In the genomic region with DNA sequence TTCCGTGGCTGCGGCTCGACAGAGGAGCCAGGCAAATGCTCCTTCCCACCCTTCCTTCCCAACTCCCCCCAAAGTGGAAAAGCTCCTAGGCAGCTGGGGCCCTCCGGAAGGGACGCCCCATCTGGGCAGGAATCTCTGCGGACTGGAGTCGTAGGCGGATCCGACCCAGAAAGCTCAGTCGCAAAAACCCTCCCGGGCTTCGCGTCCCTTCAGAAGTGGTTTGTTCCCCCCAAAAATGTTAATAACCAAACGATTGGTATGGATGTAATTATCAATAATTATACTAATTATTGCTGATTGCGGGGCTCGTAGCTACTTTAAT, we compare ENCODE assay signal across 9 cellular contexts. TPM values are rescaled to one million over a fixed set of nuclear protein-coding genes. Genes with fewer than 3 reads are reported as not detected.
A peak's percentile ranks its signal among the peaks of the same experiment; 100 is the strongest.
DNase-seq lines count a peak whose midpoint lies in the region; ATAC-seq and TF ChIP-seq lines count a peak whose summit lies in the region.
"Had no signal": no experiment of that assay in that cellular context is flagged by ENCODE, and none has a peak within 500 bp of the region (broad histone marks: within the 10 kb centered on the region; RNA-seq: fewer than 3 reads in every experiment).

No MANE protein-coding gene starts in this region.

- H3K4me1 ChIP-seq in testis: peaks cover 24% of the 10 kb centered on the region
- H3K4me1 ChIP-seq in left lung: peaks cover 30 to 69% of the 10 kb centered on the region in 2 donors

- intact Hi-C loops in activated CD4-positive, alpha-beta T cell treated with anti-CD3 and anti-CD28 coated beads, Interleukin-2, amount 10 ng/mL, durations not matched to agents 24 days and 14 days (cut with micrococcal nuclease): loop anchor here (1.0 to 10.0 kb wide), 5 partner anchors 74 to 1131 kb away; a partner anchor contains a TSS
- intact Hi-C loops in activated T-helper 2 cell treated with anti-CD3 and anti-CD28 coated beads, Interferon-gamma antibody, Interleukin-2, Interleukin-4, amounts not matched to agents 10 μg/mL and 5 μg/mL and 100 μg/mL, durations not matched to agents 14 hours and 24 hours and 36 hours (cut with micrococcal nuclease): loop anchor here (1.0 to 10.0 kb wide), 4 partner anchors 334 to 889 kb away; no protein-coding TSS in a partner anchor
- intact Hi-C loops in testis (cut with DNase I; ENCODE audit: low total_unique reads): loop anchor here (10.0 kb wide), 2 partner anchors 311 to 381 kb away; a partner anchor contains a TSS
- intact Hi-C loops in left lung (cut with DNase I): loop anchor here in 1 of 2 donors (2.0 to 10.0 kb wide), 2 partner anchors 331 to 379 kb away; no protein-coding TSS in a partner anchor

- 4 to 10% methylated on average over 14 to 16 of the region's 16 CpGs for WGBS in testis, 2 donors

- DNase-seq in activated CD4-positive, alpha-beta T cell treated with anti-CD3 and anti-CD28 coated beads, Interleukin-2, amount 10 ng/mL, durations not matched to agents 24 days and 14 days: no peak
- no peak for DNase-seq in activated CD4-positive, alpha-beta T cell treated with anti-CD3 and anti-CD28 coated beads, Interleukin-2, amount 50 U/mL, for 48 hours
- DNase-seq in activated T-helper 2 cell treated with anti-CD3 and anti-CD28 coated beads, Interferon-gamma antibody, Interleukin-2, Interleukin-4, amounts not matched to agents 10 μg/mL and 5 μg/mL and 100 μg/mL, durations not matched to agents 14 hours and 24 hours and 36 hours (ENCODE audit: low spot score): no peak
- DNase-seq in iPS-NIHi11 (ENCODE audit: low spot score) (peak; percentile 46), testis (no peak), left lung (no peak), glomerular visceral epithelial cell (ENCODE audit: extremely low spot score) (no peak)

- H3K27me3 ChIP-seq in testis (no peaks in the 10 kb centered on the region), left lung (peaks cover 51 to 52% of the 10 kb centered on the region in 2 donors)

- peaks cover 3% of the 10 kb centered on the region for H3K36me3 Mint-ChIP-seq in activated CD4-positive, alpha-beta T cell treated with anti-CD3 and anti-CD28 coated beads, Interleukin-2, amount 10 ng/mL, durations not matched to agents 24 days and 14 days (ENCODE audit: low read depth)
- H3K36me3 Mint-ChIP-seq in activated T-helper 2 cell treated with anti-CD3 and anti-CD28 coated beads, Interferon-gamma antibody, Interleukin-2, Interleukin-4, amounts not matched to agents 10 μg/mL and 5 μg/mL and 100 μg/mL, durations not matched to agents 14 hours and 24 hours and 36 hours (ENCODE audit: low read depth): no peaks in the 10 kb centered on the region

- peak overlapping the region; percentile 10 to 32 for H3K4me3 ChIP-seq in testis
- peak overlapping the region in 1 of 2 donors; percentile 44 for H3K4me3 ChIP-seq in left lung

- no peaks in the 10 kb centered on the region for H3K36me3 ChIP-seq in testis (ENCODE audit: low read depth, missing control alignments)
- no peaks in the 10 kb centered on the region for H3K36me3 ChIP-seq in left lung

- no peaks in the 10 kb centered on the region for H3K9me3 Mint-ChIP-seq in activated CD4-positive, alpha-beta T cell treated with anti-CD3 and anti-CD28 coated beads, Interleukin-2, amount 10 ng/mL, durations not matched to agents 24 days and 14 days
- no peaks in the 10 kb centered on the region for H3K9me3 Mint-ChIP-seq in activated T-helper 2 cell treated with anti-CD3 and anti-CD28 coated beads, Interferon-gamma antibody, Interleukin-2, Interleukin-4, amounts not matched to agents 10 μg/mL and 5 μg/mL and 100 μg/mL, durations not matched to agents 14 hours and 24 hours and 36 hours

- ATAC-seq in left lung (no peak), GM19467 (IDR thresholded peaks at IDR 0.05; ENCODE audit: unreplicated experiment) (no peak)

- TF ChIP-seq CTCF in testis (IDR thresholded peaks at IDR 0.05) (no peak), left lung (IDR thresholded peaks at IDR 0.05) (no peak)

- no peak overlapping the region for H3K27ac Mint-ChIP-seq in activated CD4-positive, alpha-beta T cell treated with anti-CD3 and anti-CD28 coated beads, Interleukin-2, amount 10 ng/mL, durations not matched to agents 24 days and 14 days
- no peak overlapping the region for H3K27ac Mint-ChIP-seq in activated T-helper 2 cell treated with anti-CD3 and anti-CD28 coated beads, Interferon-gamma antibody, Interleukin-2, Interleukin-4, amounts not matched to agents 10 μg/mL and 5 μg/mL and 100 μg/mL, durations not matched to agents 14 hours and 24 hours and 36 hours

- peaks cover 34% of the 10 kb centered on the region for H3K4me1 Mint-ChIP-seq in activated CD4-positive, alpha-beta T cell treated with anti-CD3 and anti-CD28 coated beads, Interleukin-2, amount 10 ng/mL, durations not matched to agents 24 days and 14 days
- H3K4me1 Mint-ChIP-seq in activated T-helper 2 cell treated with anti-CD3 and anti-CD28 coated beads, Interferon-gamma antibody, Interleukin-2, Interleukin-4, amounts not matched to agents 10 μg/mL and 5 μg/mL and 100 μg/mL, durations not matched to agents 14 hours and 24 hours and 36 hours (ENCODE audit: low read depth): peaks cover 29% of the 10 kb centered on the region

- peak overlapping the region; percentile 74 for H3K4me3 Mint-ChIP-seq in activated CD4-positive, alpha-beta T cell treated with anti-CD3 and anti-CD28 coated beads, Interleukin-2, amount 10 ng/mL, durations not matched to agents 24 days and 14 days
- H3K4me3 Mint-ChIP-seq in activated T-helper 2 cell treated with anti-CD3 and anti-CD28 coated beads, Interferon-gamma antibody, Interleukin-2, Interleukin-4, amounts not matched to agents 10 μg/mL and 5 μg/mL and 100 μg/mL, durations not matched to agents 14 hours and 24 hours and 36 hours (ENCODE audit: low read depth): peak overlapping the region; percentile 51

- no peak for TF ChIP-seq POLR2A in testis (IDR thresholded peaks at IDR 0.05)

- no peaks in the 10 kb centered on the region for H3K9me3 ChIP-seq in testis
- no peaks in the 10 kb centered on the region for H3K9me3 ChIP-seq in left lung

- no peak overlapping the region for H3K27ac ChIP-seq in testis
- no peak overlapping the region for H3K27ac ChIP-seq in left lung

- H3K27me3 Mint-ChIP-seq in activated CD4-positive, alpha-beta T cell treated with anti-CD3 and anti-CD28 coated beads, Interleukin-2, amount 10 ng/mL, durations not matched to agents 24 days and 14 days: peaks cover 71% of the 10 kb centered on the region
- peaks cover 66% of the 10 kb centered on the region for H3K27me3 Mint-ChIP-seq in activated T-helper 2 cell treated with anti-CD3 and anti-CD28 coated beads, Interferon-gamma antibody, Interleukin-2, Interleukin-4, amounts not matched to agents 10 μg/mL and 5 μg/mL and 100 μg/mL, durations not matched to agents 14 hours and 24 hours and 36 hours (ENCODE audit: low read depth)

RNA-seq across cellular contexts. Expression of a gene that starts 3.8 kb away (rescaled TPM):
- not detected in 2 replicates for total RNA-seq in activated CD4-positive, alpha-beta T cell treated with anti-CD3 and anti-CD28 coated beads, Interleukin-2, amount 10 ng/mL, durations not matched to agents 24 days and 14 days
- not detected in 2 replicates for total RNA-seq in activated T-helper 2 cell treated with anti-CD3 and anti-CD28 coated beads, Interferon-gamma antibody, Interleukin-2, Interleukin-4, amounts not matched to agents 10 μg/mL and 5 μg/mL and 100 μg/mL, durations not matched to agents 14 hours and 24 hours and 36 hours
- total RNA-seq in testis (not detected), left lung (not detected)
- not detected for polyA plus RNA-seq in testis (ENCODE audit: insufficient read depth, low read depth, low replicate concordance)
- total RNA-seq: lung microvascular endothelial cell had no signal

RNA-seq across cellular contexts. Expression of a gene that starts 10.8 kb away (rescaled TPM):
- total RNA-seq in activated CD4-positive, alpha-beta T cell treated with anti-CD3 and anti-CD28 coated beads, Interleukin-2, amount 10 ng/mL, durations not matched to agents 24 days and 14 days: 0.09 and 0.14 TPM in 2 replicates
- total RNA-seq in activated T-helper 2 cell treated with anti-CD3 and anti-CD28 coated beads, Interferon-gamma antibody, Interleukin-2, Interleukin-4, amounts not matched to agents 10 μg/mL and 5 μg/mL and 100 μg/mL, durations not matched to agents 14 hours and 24 hours and 36 hours: 0.09 and 0.21 TPM in 2 replicates
- total RNA-seq in testis (1 to 10 TPM; 1.1 to 2.2 TPM), left lung (under 1 TPM; 0.12 to 0.34 TPM)
- 1.3 TPM for polyA plus RNA-seq in testis (ENCODE audit: insufficient read depth, low read depth, low replicate concordance)
